In genomic region chr2:46535360-46535759, GRCh38 we compare ENCODE assay signal across 8 cellular contexts.
DNase-seq lines count a peak whose midpoint lies in the region; ATAC-seq lines count a peak whose summit lies in the region.

No MANE protein-coding gene starts in this region.

- peak overlapping the region; percentile 53 for H3K27ac Mint-ChIP-seq in T-helper 1 cell treated with Interleukin-12 subunit alpha and Interleukin-12 subunit beta and Interleukin-4 antibody, amounts not matched to agents 30 μg/mL and 1 μg/mL, for 36 hours
- peak overlapping the region; percentile 69 for H3K27ac Mint-ChIP-seq in stimulated activated naive CD8-positive, alpha-beta T cell treated with anti-CD3 and anti-CD28 coated beads, Interleukin-15, Interleukin-2, amounts not matched to agents 100 ng/mL and 50 ng/mL, for 24 hours

- no peak overlapping the region for H3K4me3 Mint-ChIP-seq in T-helper 1 cell treated with Interleukin-12 subunit alpha and Interleukin-12 subunit beta and Interleukin-4 antibody, amounts not matched to agents 30 μg/mL and 1 μg/mL, for 36 hours
- peak overlapping the region; percentile 58 for H3K4me3 Mint-ChIP-seq in stimulated activated naive CD8-positive, alpha-beta T cell treated with anti-CD3 and anti-CD28 coated beads, Interleukin-15, Interleukin-2, amounts not matched to agents 100 ng/mL and 50 ng/mL, for 24 hours

- peaks cover 13% of the 10 kb centered on the region for H3K27me3 Mint-ChIP-seq in T-helper 1 cell treated with Interleukin-12 subunit alpha and Interleukin-12 subunit beta and Interleukin-4 antibody, amounts not matched to agents 30 μg/mL and 1 μg/mL, for 36 hours (ENCODE audit: low read depth)
- H3K27me3 Mint-ChIP-seq in stimulated activated naive CD8-positive, alpha-beta T cell treated with anti-CD3 and anti-CD28 coated beads, Interleukin-15, Interleukin-2, amounts not matched to agents 100 ng/mL and 50 ng/mL, for 24 hours = no peaks in the 10 kb centered on the region

- no peaks in the 10 kb centered on the region for H3K9me3 Mint-ChIP-seq in T-helper 1 cell treated with Interleukin-12 subunit alpha and Interleukin-12 subunit beta and Interleukin-4 antibody, amounts not matched to agents 30 μg/mL and 1 μg/mL, for 36 hours
- H3K9me3 Mint-ChIP-seq in stimulated activated naive CD8-positive, alpha-beta T cell treated with anti-CD3 and anti-CD28 coated beads, Interleukin-15, Interleukin-2, amounts not matched to agents 100 ng/mL and 50 ng/mL, for 24 hours = no peaks in the 10 kb centered on the region

- DNase-seq in activated gamma-delta T cell treated with Interleukin-2 at 50 U/mL for 16 hours (peak; percentile 42), activated gamma-delta T cell (lab: John Stamatoyannopoulos, UW) (no peak), DMS53 (lab: John Stamatoyannopoulos, UW) (no peak), 8988T (no peak), NCI-H82 (lab: John Stamatoyannopoulos, UW) (no peak)

- H3K4me1 Mint-ChIP-seq in T-helper 1 cell treated with Interleukin-12 subunit alpha and Interleukin-12 subunit beta and Interleukin-4 antibody, amounts not matched to agents 30 μg/mL and 1 μg/mL, for 36 hours (ENCODE audit: low read depth) = peaks cover 15% of the 10 kb centered on the region
- H3K4me1 Mint-ChIP-seq in stimulated activated naive CD8-positive, alpha-beta T cell treated with anti-CD3 and anti-CD28 coated beads, Interleukin-15, Interleukin-2, amounts not matched to agents 100 ng/mL and 50 ng/mL, for 24 hours (ENCODE audit: low read depth) = peaks cover 62% of the 10 kb centered on the region

- peaks cover 5% of the 10 kb centered on the region for H3K36me3 Mint-ChIP-seq in T-helper 1 cell treated with Interleukin-12 subunit alpha and Interleukin-12 subunit beta and Interleukin-4 antibody, amounts not matched to agents 30 μg/mL and 1 μg/mL, for 36 hours (ENCODE audit: low read depth)
- peaks cover 11% of the 10 kb centered on the region for H3K36me3 Mint-ChIP-seq in stimulated activated naive CD8-positive, alpha-beta T cell treated with anti-CD3 and anti-CD28 coated beads, Interleukin-15, Interleukin-2, amounts not matched to agents 100 ng/mL and 50 ng/mL, for 24 hours (ENCODE audit: low read depth)

- ATAC-seq in HG03095 (IDR thresholded peaks at IDR 0.05; ENCODE audit: unreplicated experiment) = peak; percentile 86
